In the genomic region with DNA sequence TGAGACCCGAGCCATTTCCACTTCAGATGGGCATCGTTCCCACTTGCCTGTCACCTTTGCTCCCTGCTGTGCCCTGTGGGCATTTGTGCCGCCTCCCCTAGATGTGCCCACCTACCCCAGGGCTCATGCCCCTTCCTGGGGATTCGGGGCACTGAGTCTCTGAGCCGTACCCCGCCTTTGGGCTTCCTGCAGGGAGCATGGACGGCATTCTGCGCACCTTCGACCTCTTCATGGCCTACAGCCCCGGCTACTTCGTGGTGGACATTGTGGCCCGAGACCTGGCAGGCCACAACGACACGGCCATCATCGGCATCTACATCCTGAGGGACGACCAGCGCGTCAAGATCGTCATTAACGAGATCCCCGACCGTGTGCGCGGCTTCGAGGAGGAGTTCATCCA, we compare ENCODE assay signal across 30 cellular contexts.
"Had no signal": no experiment of that assay in that cellular context is flagged by ENCODE, and none has a peak within 500 bp of the region (broad histone marks: within the 10 kb centered on the region; RNA-seq: fewer than 3 reads in every experiment).

No MANE protein-coding gene starts in this region.

- H3K4me3 ChIP-seq: heart right ventricle, hepatocyte, lower lobe of right lung, right atrium auricular region, right lobe of liver, smooth muscle cell, stomach, testis, thyroid gland, transverse colon, upper lobe of left lung had no signal

- H3K9me3 ChIP-seq: heart right ventricle, lower lobe of right lung, right atrium auricular region, right lobe of liver, stomach, testis, thyroid gland, transverse colon, upper lobe of left lung had no signal

- H3K36me3 Mint-ChIP-seq: naive B cell, natural killer cell had no signal

- DNase-seq: heart right ventricle; kidney glomerular epithelial cell; left cardiac atrium; lower lobe of right lung; mammary epithelial cell; mesenchymal stem cell; naive B cell; natural killer cell; nephron progenitor cell; nucleus accumbens; stimulated activated CD4-positive, alpha-beta T cell treated with anti-CD3 and anti-CD28 coated beads, Interleukin-12 subunit alpha, Interleukin-12 subunit beta, amount 100 ng/mL, for 4 hours; stimulated activated CD4-positive, alpha-beta T cell treated with anti-CD3 and anti-CD28 coated beads, Interleukin-15, amount 100 ng/mL, for 24 hours; stimulated activated CD4-positive, alpha-beta T cell treated with anti-CD3 and anti-CD28 coated beads, Interleukin-2, amount 100 ng/mL, for 24 hours; stimulated activated CD4-positive, alpha-beta T cell treated with anti-CD3 and anti-CD28 coated beads, Interleukin-4, amount 100 ng/mL, for 1 hour; stimulated activated naive B cell treated with anti-CD40 and anti-IgM and Interleukin-4, amounts not matched to agents 10 μg/mL and 1 μg/mL and 100 μg/mL, for 72 hours; stimulated activated naive CD8-positive, alpha-beta T cell treated with anti-CD3 and anti-CD28 coated beads, Interleukin-15, Interleukin-2, amounts not matched to agents 100 U/mL and 50 U/mL, for 24 hours; stomach; testis; thyroid gland; transverse colon; upper lobe of left lung had no signal

- H3K27ac ChIP-seq: heart right ventricle, hepatocyte, lower lobe of right lung, parathyroid adenoma, right atrium auricular region, right lobe of liver, stomach, testis, thyroid gland, transverse colon, upper lobe of left lung had no signal

- H3K4me1 Mint-ChIP-seq: natural killer cell had no signal

- H3K36me3 ChIP-seq: right atrium auricular region, right lobe of liver, thyroid gland, transverse colon, upper lobe of left lung had no signal

- H3K79me2 ChIP-seq: hepatocyte, parathyroid adenoma had no signal

- H3K27ac Mint-ChIP-seq: mesothelial cell of epicardium; naive B cell; natural killer cell; nephron progenitor cell; progenitor cell of endocrine pancreas; stimulated activated naive B cell treated with anti-CD40 and anti-IgM and Interleukin-4, amounts not matched to agents 10 μg/mL and 1 μg/mL and 100 μg/mL, for 72 hours had no signal

- H3K4me2 ChIP-seq: hepatocyte, smooth muscle cell had no signal

- FAIRE-seq: keratinocyte had no signal

- H3K9me3 Mint-ChIP-seq: mesothelial cell of epicardium; natural killer cell; nephron progenitor cell; stimulated activated naive B cell treated with anti-CD40 and anti-IgM and Interleukin-4, amounts not matched to agents 10 μg/mL and 1 μg/mL and 100 μg/mL, for 72 hours had no signal

- H3K27me3 ChIP-seq: right atrium auricular region, right lobe of liver, testis, thyroid gland, transverse colon, upper lobe of left lung had no signal

- ATAC-seq: heart right ventricle; left cardiac atrium; left lobe of liver; lower lobe of right lung; natural killer cell; right lobe of liver; stimulated activated naive B cell treated with anti-CD40 and anti-IgM and Interleukin-4, amounts not matched to agents 10 μg/mL and 1 μg/mL and 100 μg/mL, for 72 hours; stimulated activated naive CD8-positive, alpha-beta T cell treated with anti-CD3 and anti-CD28 coated beads, Interleukin-15, Interleukin-2, amounts not matched to agents 100 U/mL and 50 U/mL, for 24 hours had no signal

- H3K4me3 Mint-ChIP-seq: mesothelial cell of epicardium; naive B cell; natural killer cell; nephron progenitor cell; stimulated activated naive B cell treated with anti-CD40 and anti-IgM and Interleukin-4, amounts not matched to agents 10 μg/mL and 1 μg/mL and 100 μg/mL, for 72 hours had no signal

- H3K4me1 ChIP-seq: right lobe of liver, testis had no signal

- H2AFZ ChIP-seq: hepatocyte, parathyroid adenoma had no signal
